1 cellular context compared by ENCODE assay signal in genomic region chr11:118202599-118203422, GRCh38.
TF ChIP-seq lines count a peak whose summit lies in the region.

No MANE protein-coding gene starts in this region.

TF ChIP-seq in K562, 482 proteins besides CTCF, POLR2A, EP300 and RAD21:
- TF ChIP-seq NR2C2 (CRISPR knock-in tag; IDR thresholded peaks at IDR 0.05) (no peak), NR2C2 (tag; IDR thresholded peaks at IDR 0.05) (peak; percentile 49; the same call in 1 of the 2 replicates), HMBOX1 (IDR thresholded peaks at IDR 0.05) (peak; percentile 78), ARID3A (IDR thresholded peaks at IDR 0.05; ENCODE audit: borderline replicate concordance, low read depth, low read length) (no peak), FOXM1 (IDR thresholded peaks at IDR 0.05; ENCODE audit: low read depth) (no peak), FOXM1 (CRISPR knock-in tag; IDR thresholded peaks at IDR 0.05; ENCODE audit: low read depth) (no peak)
